ENCODE assay signal across 8 cellular contexts in genomic region chr9:136644593-136645342, GRCh38. TPM values are rescaled to one million over a fixed set of nuclear protein-coding genes. Genes with fewer than 3 reads are reported as not detected.
A peak's percentile ranks its signal among the peaks of the same experiment; 100 is the strongest.
DNase-seq lines count a peak whose midpoint lies in the region.

No MANE protein-coding gene starts in this region.

- intact Hi-C loops in posterior cingulate gyrus (cut with DNase I), result no loop called here

- DNase-seq in 8988T (peak; percentile 95), GM19240 (ENCODE audit: insufficient read length, low spot score) (peak; percentile 75), OCI-M1 (lab: John Stamatoyannopoulos, UW) (peak; percentile 81), glomerular visceral epithelial cell (ENCODE audit: extremely low spot score) (peak; percentile 76), posterior cingulate gyrus (peak in 8 of 10 donors; percentile 35 to 92 (median 62)), ureter (ENCODE audit: low spot score) (peak; percentile 84), HuH-7 (ENCODE audit: low spot score) (no peak)
- peak; percentile 58 for DNase-seq in activated T-helper 9 cell treated with anti-CD3 and anti-CD28 coated beads, Interleukin-2, amount 50 U/mL, for 16 hours (ENCODE audit: low read depth)

RNA-seq across cellular contexts. Expression of gene EGFL7, which starts 17.9 kb away (rescaled TPM):
- total RNA-seq in ureter, result 109 TPM

RNA-seq across cellular contexts. Expression of gene AGPAT2, which starts 42.5 kb away (rescaled TPM):
- 52.2 TPM for total RNA-seq in ureter
